1 cellular context compared by ENCODE assay signal in genomic region chr3:122146466-122146865, GRCh38.
TF ChIP-seq lines count a peak whose summit lies in the region.

No MANE protein-coding gene starts in this region.

TF ChIP-seq in GM12878, 131 proteins besides CTCF, POLR2A, EP300 and RAD21 (continued from another document and continues in another):
- TF ChIP-seq E2F8 (IDR thresholded peaks at IDR 0.05; ENCODE audit: low read depth, partially characterized antibody): no peak
- TF ChIP-seq CEBPZ (IDR thresholded peaks at IDR 0.05; ENCODE audit: low read depth, low read length): no peak
- no peak for TF ChIP-seq TCF7 (IDR thresholded peaks at IDR 0.05; ENCODE audit: borderline replicate concordance)
- no peak for TF ChIP-seq PML (IDR thresholded peaks at IDR 0.05; ENCODE audit: low read length)
- no peak for TF ChIP-seq NR2F1 (conservative IDR thresholded peaks at IDR 0.05)
- TF ChIP-seq CHD1 (IDR thresholded peaks at IDR 0.05; ENCODE audit: low read depth, low read length): no peak
- TF ChIP-seq TBL1XR1 (IDR thresholded peaks at IDR 0.05; ENCODE audit: low read depth, low read length): no peak
- no peak for TF ChIP-seq E4F1 (IDR thresholded peaks at IDR 0.05; ENCODE audit: borderline replicate concordance, partially characterized antibody)
- no peak for TF ChIP-seq REST (IDR thresholded peaks at IDR 0.05; ENCODE audit: low read depth, low read length)
- TF ChIP-seq YY1 (IDR thresholded peaks at IDR 0.05; ENCODE audit: low read depth, low read length): no peak
- TF ChIP-seq ZBTB33 (IDR thresholded peaks at IDR 0.05): no peak
- no peak for TF ChIP-seq ZNF687 (IDR thresholded peaks at IDR 0.05)
- no peak for TF ChIP-seq BACH1 (IDR thresholded peaks at IDR 0.05; ENCODE audit: borderline replicate concordance)
- TF ChIP-seq CBX5 (IDR thresholded peaks at IDR 0.05; ENCODE audit: low read depth): no peak
- no peak for TF ChIP-seq ZNF384 (IDR thresholded peaks at IDR 0.05; ENCODE audit: borderline replicate concordance, low read depth, low read length)
- no peak for TF ChIP-seq DPF2 (IDR thresholded peaks at IDR 0.05)
- peak; percentile 83; the same call in 1 of the 2 replicates for TF ChIP-seq FOXM1 (IDR thresholded peaks at IDR 0.05; ENCODE audit: low read depth, low read length)
- TF ChIP-seq LARP7 (IDR thresholded peaks at IDR 0.05): no peak
- no peak for TF ChIP-seq NR2C1 (IDR thresholded peaks at IDR 0.05)
- no peak for TF ChIP-seq NFYA (IDR thresholded peaks at IDR 0.05; ENCODE audit: borderline replicate concordance, low read depth, low read length)
- no peak for TF ChIP-seq SUZ12 (IDR thresholded peaks at IDR 0.05; ENCODE audit: unreplicated experiment)
- no peak for TF ChIP-seq MXI1 (IDR thresholded peaks at IDR 0.05; ENCODE audit: low read depth, low read length)
- TF ChIP-seq POLR2AphosphoS5 (IDR thresholded peaks at IDR 0.05; ENCODE audit: low read length): no peak
- no peak for TF ChIP-seq ELK1 (IDR thresholded peaks at IDR 0.05; ENCODE audit: low read depth, low read length)
- no peak for TF ChIP-seq ZBTB40 (IDR thresholded peaks at IDR 0.05; ENCODE audit: borderline replicate concordance)
- TF ChIP-seq BHLHE40 (IDR thresholded peaks at IDR 0.05; ENCODE audit: borderline replicate concordance in 1 of 2, low read depth in 2 of 2, low read length in 1 of 2): peak in 1 of 2 experiments; percentile 7; a peak in 1 of 4 replicates
